20 cellular contexts compared by ENCODE assay signal in the genomic region with DNA sequence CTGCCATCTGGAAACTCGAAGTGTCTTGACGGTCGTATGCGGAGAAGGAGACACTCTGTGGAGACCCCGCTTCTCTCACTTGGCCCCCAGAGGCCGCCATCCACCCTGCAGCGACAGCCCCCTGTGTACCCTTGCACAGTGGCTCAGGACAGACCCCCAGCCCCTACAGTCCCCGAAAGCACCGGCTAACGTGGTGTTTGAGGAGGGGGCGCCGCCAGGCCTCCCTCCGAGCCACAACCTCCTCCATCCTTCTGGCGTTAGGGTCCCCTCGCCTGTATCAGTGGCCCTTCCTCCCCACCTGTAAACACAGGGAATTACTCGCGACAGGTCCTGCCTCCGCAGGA.
DNase-seq lines count a peak whose midpoint lies in the region; ATAC-seq and TF ChIP-seq lines count a peak whose summit lies in the region.
"Had no signal": no experiment of that assay in that cellular context is flagged by ENCODE, and none has a peak within 500 bp of the region (broad histone marks: within the 10 kb centered on the region; RNA-seq: fewer than 3 reads in every experiment).

No MANE protein-coding gene starts in this region.

- peaks cover 3% of the 10 kb centered on the region for H3K36me3 Mint-ChIP-seq in neural progenitor cell

- H2AFZ ChIP-seq in neural progenitor cell (replicated peaks) = no peak overlapping the region
- H2AFZ ChIP-seq in Karpas-422 (ENCODE audit: low read length) = no peak overlapping the region
- H2AFZ ChIP-seq: GM23248 had no signal

- H4K20me1 ChIP-seq in BLaER1 treated with 17β-estradiol and CSF1 and Interleukin-3, amounts not matched to agents 10 nM and 100 nM = peaks cover 0 to 74% (median 14%) of the 10 kb centered on the region in 11 experiments; a peak in 11 of 22 replicates
- peaks cover 10% of the 10 kb centered on the region for H4K20me1 ChIP-seq in neural progenitor cell (ENCODE audit: low read depth)
- H4K20me1 ChIP-seq in Karpas-422 (ENCODE audit: insufficient read depth, low read depth, low read length) = no peaks in the 10 kb centered on the region

- H3K79me2 ChIP-seq in neural progenitor cell (ENCODE audit: low read depth) (no peaks in the 10 kb centered on the region), Karpas-422 (ENCODE audit: low read length) (no peaks in the 10 kb centered on the region)

- TF ChIP-seq CTCF in WERI-Rb-1 (IDR thresholded peaks at IDR 0.05; ENCODE audit: low read depth, low read length) (0 out of 2 replicates have a peak, but pooled peaks have one; percentile 12), dorsolateral prefrontal cortex (IDR thresholded peaks at IDR 0.05 in 54 of 56, conservative IDR thresholded peaks at IDR 0.05 in 2 of 56; ENCODE audit: low read depth in 1 of 56, partially characterized antibody in 56 of 56) (no peak), neural progenitor cell (IDR thresholded peaks at IDR 0.05) (peak; percentile 30)

- peak overlapping the region in 2 of 11 experiments; percentile 56 to 68; a peak in 4 of 22 replicates for H3K9ac ChIP-seq in BLaER1 treated with 17β-estradiol and CSF1 and Interleukin-3, amounts not matched to agents 10 nM and 100 nM
- H3K9ac ChIP-seq in neural progenitor cell (no peak overlapping the region), Karpas-422 (ENCODE audit: low read length) (no peak overlapping the region)
- H3K9ac ChIP-seq: GM23248 had no signal

- H3K4me3 ChIP-seq in BLaER1 treated with 17β-estradiol and CSF1 and Interleukin-3, amounts not matched to agents 10 nM and 100 nM = peak overlapping the region in 1 of 10 experiments; percentile 24; a peak in 1 of 20 replicates
- H3K4me3 ChIP-seq in WERI-Rb-1 (ENCODE audit: low read depth, low read length) (no peak overlapping the region), dorsolateral prefrontal cortex (no peak overlapping the region), neural progenitor cell (no peak overlapping the region), Karpas-422 (ENCODE audit: low read length) (no peak overlapping the region)
- H3K4me3 ChIP-seq: GM23248, K562, SJCRH30 had no signal

- H3K9me3 ChIP-seq in BLaER1 treated with 17β-estradiol and CSF1 and Interleukin-3, amounts not matched to agents 10 nM and 100 nM (replicated peaks in 1 of 11) = no peaks in the 10 kb centered on the region
- H3K9me3 ChIP-seq in WERI-Rb-1 (ENCODE audit: severe bottlenecking) (no peaks in the 10 kb centered on the region), neural progenitor cell (ENCODE audit: low read depth) (no peaks in the 10 kb centered on the region), Karpas-422 (ENCODE audit: low read length) (no peaks in the 10 kb centered on the region)
- H3K9me3 ChIP-seq: BE2C, SJCRH30 had no signal

- DNase-seq in WERI-Rb-1 = no peak
- DNase-seq in dorsolateral prefrontal cortex = no peak
- no peak for DNase-seq in neural progenitor cell (ENCODE audit: low spot score)
- no peak for DNase-seq in Kasumi-1 (lab: John Stamatoyannopoulos, UW)
- DNase-seq in MV-4-11 (lab: John Stamatoyannopoulos, UW) = no peak
- no peak for DNase-seq in Karpas-422
- DNase-seq: BE2C; CD4-positive, alpha-beta memory T cell; DMS153; EL; GM23248; NCI-H1417 treated with DMSO at 0.1 percent for 48 hours; NCI-H1930; NCI-H345; NCI-H526; SJCRH30 had no signal

- no peak for ATAC-seq in HG02870 (IDR thresholded peaks at IDR 0.05; ENCODE audit: unreplicated experiment)
- ATAC-seq: K562, Panc1 had no signal

- H3K27me3 Mint-ChIP-seq in neural progenitor cell (ENCODE audit: insufficient read depth, low read depth) = peaks cover 6% of the 10 kb centered on the region
- H3K27me3 Mint-ChIP-seq: CD4-positive, alpha-beta memory T cell had no signal

- H3K4me2 ChIP-seq in BLaER1 treated with 17β-estradiol and CSF1 and Interleukin-3, amounts not matched to agents 10 nM and 100 nM = peak overlapping the region; percentile 15 to 96 (median 88); a peak in 20 of 22 replicates
- H3K4me2 ChIP-seq in neural progenitor cell (no peak overlapping the region), Karpas-422 (ENCODE audit: low read depth, low read length, poor library complexity, severe bottlenecking) (no peak overlapping the region)

- peaks cover 0 to 3% (median 0%) of the 10 kb centered on the region in 11 experiments; a peak in 1 of 22 replicates for H3K36me3 ChIP-seq in BLaER1 treated with 17β-estradiol and CSF1 and Interleukin-3, amounts not matched to agents 10 nM and 100 nM
- no peaks in the 10 kb centered on the region for H3K36me3 ChIP-seq in WERI-Rb-1
- H3K36me3 ChIP-seq in neural progenitor cell = no peaks in the 10 kb centered on the region
- H3K36me3 ChIP-seq in Karpas-422 (ENCODE audit: insufficient read depth, low read length) = no peaks in the 10 kb centered on the region
- H3K36me3 ChIP-seq: BE2C, SJCRH30 had no signal

- H3K27ac Mint-ChIP-seq in neural progenitor cell = no peak overlapping the region

- no peaks in the 10 kb centered on the region for H3K27me3 ChIP-seq in BLaER1 treated with 17β-estradiol and CSF1 and Interleukin-3, amounts not matched to agents 10 nM and 100 nM
- no peaks in the 10 kb centered on the region for H3K27me3 ChIP-seq in WERI-Rb-1 (ENCODE audit: insufficient read depth, low read depth, severe bottlenecking)
- no peaks in the 10 kb centered on the region for H3K27me3 ChIP-seq in dorsolateral prefrontal cortex
- H3K27me3 ChIP-seq in neural progenitor cell = no peaks in the 10 kb centered on the region
- no peaks in the 10 kb centered on the region for H3K27me3 ChIP-seq in Karpas-422 (ENCODE audit: low read length)
- H3K27me3 ChIP-seq: BE2C, SJCRH30 had no signal

- peaks cover 13 to 48% (median 31%) of the 10 kb centered on the region in 10 experiments; a peak in 19 of 20 replicates for H3K4me1 ChIP-seq in BLaER1 treated with 17β-estradiol and CSF1 and Interleukin-3, amounts not matched to agents 10 nM and 100 nM
- H3K4me1 ChIP-seq in neural progenitor cell (no peaks in the 10 kb centered on the region), Karpas-422 (ENCODE audit: low read length) (no peaks in the 10 kb centered on the region)
- H3K4me1 ChIP-seq: SJCRH30 had no signal

- no peaks in the 10 kb centered on the region for H3K9me2 ChIP-seq in Karpas-422 (replicated peaks; ENCODE audit: insufficient read depth, low read length)

- no peak overlapping the region for H3K4me3 Mint-ChIP-seq in neural progenitor cell
- H3K4me3 Mint-ChIP-seq: CD4-positive, alpha-beta memory T cell had no signal

- peak overlapping the region in 4 of 11 experiments; percentile 38 to 66 (median 52); a peak in 6 of 22 replicates for H3K27ac ChIP-seq in BLaER1 treated with 17β-estradiol and CSF1 and Interleukin-3, amounts not matched to agents 10 nM and 100 nM
- H3K27ac ChIP-seq in WERI-Rb-1 = no peak overlapping the region
- peak overlapping the region; percentile 40 to 98 (median 90) for H3K27ac ChIP-seq in dorsolateral prefrontal cortex
- H3K27ac ChIP-seq in neural progenitor cell = no peak overlapping the region
- no peak overlapping the region for H3K27ac ChIP-seq in Karpas-422 (ENCODE audit: low read length)
- H3K27ac ChIP-seq: GM23248, SJCRH30 had no signal

- no peaks in the 10 kb centered on the region for H3K9me3 Mint-ChIP-seq in neural progenitor cell

- H3F3A ChIP-seq in neural progenitor cell (ENCODE audit: low read depth) = no peaks in the 10 kb centered on the region

- intact Hi-C loops in dorsolateral prefrontal cortex (cut with DNase I) = no loop called here

- H3K4me1 Mint-ChIP-seq in neural progenitor cell = peaks cover 15% of the 10 kb centered on the region

Comparison
In these comparisons a context has a peak if more than half of its experiments do, and no peak if none do; other contexts are left out.
1. H3K27ac ChIP-seq: peak in dorsolateral prefrontal cortex (59 of 59); none in WERI-Rb-1 (single experiment), neural progenitor cell (single experiment) and Karpas-422 (single experiment).
2. H3K4me2 ChIP-seq: peak in BLaER1 treated with 17β-estradiol and CSF1 and Interleukin-3, amounts not matched to agents 10 nM and 100 nM (11 of 11); none in neural progenitor cell (single experiment) and Karpas-422 (single experiment).
3. CTCF ChIP-seq: peak in WERI-Rb-1 (single experiment) and neural progenitor cell (single experiment); none in dorsolateral prefrontal cortex (0 of 56).